Comparison of ENCODE assay signal across 15 cellular contexts in genomic region chr9:95079461-95079860, GRCh38.
DNase-seq lines count a peak whose midpoint lies in the region; ATAC-seq and TF ChIP-seq lines count a peak whose summit lies in the region.
"Had no signal": no experiment of that assay in that cellular context is flagged by ENCODE, and none has a peak within 500 bp of the region (broad histone marks: within the 10 kb centered on the region; RNA-seq: fewer than 3 reads in every experiment).

No MANE protein-coding gene starts in this region.

- H3K27me3 ChIP-seq in ectodermal cell (ENCODE audit: control insufficient read depth, insufficient read depth, low read length, poor library complexity, severe bottlenecking) = no peaks in the 10 kb centered on the region
- no peaks in the 10 kb centered on the region for H3K27me3 ChIP-seq in muscle layer of duodenum (ENCODE audit: low read depth, low read length)
- no peaks in the 10 kb centered on the region for H3K27me3 ChIP-seq in suprapubic skin
- H3K27me3 ChIP-seq: upper lobe of left lung had no signal

- TF ChIP-seq CTCF in suprapubic skin (IDR thresholded peaks at IDR 0.05) (no peak), foreskin fibroblast (IDR thresholded peaks at IDR 0.05; ENCODE audit: low read depth, low read length) (no peak)

- H3K4me3 ChIP-seq in ectodermal cell (ENCODE audit: insufficient read depth, low read depth, low read length) = no peak overlapping the region
- no peak overlapping the region for H3K4me3 ChIP-seq in muscle layer of duodenum (ENCODE audit: low read depth in 1 of 2, low read length in 2 of 2)
- no peak overlapping the region for H3K4me3 ChIP-seq in suprapubic skin
- no peak overlapping the region for H3K4me3 ChIP-seq in foreskin fibroblast (ENCODE audit: low read depth in 1 of 2, low read length in 2 of 2)
- H3K4me3 ChIP-seq: upper lobe of left lung had no signal

- peak overlapping the region in 2 of 3 donors; percentile 3 to 53 for H3K27ac Mint-ChIP-seq in IgD-negative memory B cell

- no peaks in the 10 kb centered on the region for H3K27me3 Mint-ChIP-seq in IgD-negative memory B cell

- no peaks in the 10 kb centered on the region for H3K36me3 ChIP-seq in ectodermal cell (ENCODE audit: control insufficient read depth, insufficient read depth, low read length)
- H3K36me3 ChIP-seq in muscle layer of duodenum (ENCODE audit: control insufficient read depth in 1 of 2, insufficient read depth in 2 of 2, low read length in 2 of 2) = peaks cover 26 to 31% of the 10 kb centered on the region in 2 donors
- H3K36me3 ChIP-seq in suprapubic skin = peaks cover 58% of the 10 kb centered on the region

- 89 to 92% methylated on average over 10 of the region's 10 CpGs for WGBS in ectodermal cell, 2 experiments
- WGBS in suprapubic skin = 81% methylated on average over 10 of the region's 10 CpGs

- no peaks in the 10 kb centered on the region for H3K36me3 Mint-ChIP-seq in IgD-negative memory B cell

- H3K9me3 ChIP-seq in ectodermal cell (ENCODE audit: control insufficient read depth, low read length) (no peaks in the 10 kb centered on the region), muscle layer of duodenum (ENCODE audit: control insufficient read depth in 1 of 2, low read length in 2 of 2) (no peaks in the 10 kb centered on the region), suprapubic skin (no peaks in the 10 kb centered on the region)
- H3K9me3 ChIP-seq: upper lobe of left lung had no signal

- no peaks in the 10 kb centered on the region for H3K9me3 Mint-ChIP-seq in IgD-negative memory B cell

- no peak for ATAC-seq in GM19328 (IDR thresholded peaks at IDR 0.05; ENCODE audit: unreplicated experiment)

- H3K4me3 Mint-ChIP-seq in IgD-negative memory B cell = no peak overlapping the region

- no peak for TF ChIP-seq POLR2A in suprapubic skin (IDR thresholded peaks at IDR 0.05)

- H3K4me1 ChIP-seq in ectodermal cell (ENCODE audit: control insufficient read depth, insufficient read depth, low read length) (peaks cover 54% of the 10 kb centered on the region), muscle layer of duodenum (ENCODE audit: control insufficient read depth in 1 of 2, insufficient read depth in 2 of 2, low read length in 2 of 2) (peaks cover 24 to 62% of the 10 kb centered on the region in 2 donors), suprapubic skin (peaks cover 33% of the 10 kb centered on the region)

- H3K27ac ChIP-seq in ectodermal cell (ENCODE audit: insufficient read depth, low read depth, low read length, poor library complexity, severe bottlenecking) (peak overlapping the region; percentile 31), muscle layer of duodenum (ENCODE audit: low read length) (peak overlapping the region; percentile 11), suprapubic skin (peak overlapping the region; percentile 46)

- peak in 1 of 2 donors; percentile 62 for DNase-seq in suprapubic skin (ENCODE audit: low spot score in 2 of 2)
- DNase-seq in NCI-H2227 (lab: John Stamatoyannopoulos, UW; ENCODE audit: unreplicated experiment) = no peak
- DNase-seq in foreskin fibroblast = no peak
- DNase-seq in HCEC 1CT = no peak
- DNase-seq: activated CD4-positive, alpha-beta T cell treated with anti-CD3 and anti-CD28 coated beads for 1 hour; DND-41; effector memory CD4-positive, alpha-beta T cell; NCI-H146; NCI-H2227 treated with DMSO at 0.1 percent for 48 hours; stimulated activated CD8-positive, alpha-beta memory T cell treated with anti-CD3 and anti-CD28 coated beads, Interleukin-4, amount 100 ng/mL, for 48 hours had no signal

- no peak for TF ChIP-seq EP300 in suprapubic skin (IDR thresholded peaks at IDR 0.05)

- H3K4me1 Mint-ChIP-seq in IgD-negative memory B cell = no peaks in the 10 kb centered on the region
